10 cellular contexts compared by ENCODE assay signal in the genomic region with DNA sequence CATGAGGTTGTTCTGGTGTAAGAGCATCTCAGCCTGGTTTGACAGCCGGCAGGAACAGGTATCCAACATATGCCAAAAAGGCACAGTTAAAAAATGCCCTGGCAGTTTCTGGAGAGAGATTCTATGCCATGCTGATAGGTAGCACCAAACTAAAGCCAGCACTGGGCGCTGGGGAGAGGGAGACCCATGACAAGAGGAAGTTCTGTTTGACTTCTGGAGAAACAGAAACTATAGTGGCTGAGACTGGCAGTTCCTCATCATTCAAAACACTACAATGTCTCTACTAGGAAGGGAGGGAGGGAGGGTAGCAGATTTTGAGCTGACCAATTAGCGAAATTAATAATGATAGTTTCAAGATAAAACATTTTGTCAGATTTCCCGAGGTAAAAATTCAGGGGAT.
DNase-seq lines count a peak whose midpoint lies in the region; ATAC-seq and TF ChIP-seq lines count a peak whose summit lies in the region.
"Had no signal": no experiment of that assay in that cellular context is flagged by ENCODE, and none has a peak within 500 bp of the region (broad histone marks: within the 10 kb centered on the region; RNA-seq: fewer than 3 reads in every experiment).

No MANE protein-coding gene starts in this region.

- ATAC-seq in GM19328 (IDR thresholded peaks at IDR 0.05; ENCODE audit: unreplicated experiment) (peak; percentile 87), HG02970 (IDR thresholded peaks at IDR 0.05; ENCODE audit: low FRiP score, unreplicated experiment) (peak; percentile 86), esophagus mucosa (no peak)
- ATAC-seq: HCT116 had no signal

- peak; percentile 30 for DNase-seq in GM10266 (ENCODE audit: extremely low spot score)
- DNase-seq in NOMO-1 (lab: John Stamatoyannopoulos, UW; ENCODE audit: unreplicated experiment in 2 of 2), result peak; percentile 16 to 76
- DNase-seq in D341Med (ENCODE audit: low spot score), result no peak
- no peak for DNase-seq in NCI-H2029 treated with DMSO at 0.1 percent for 48 hours (lab: John Stamatoyannopoulos, UW)
- DNase-seq in NCI-H345 (lab: John Stamatoyannopoulos, UW), result no peak
- DNase-seq: activated CD4-positive, alpha-beta T cell treated with anti-CD3 and anti-CD28 coated beads, Interleukin-2, amount 50 U/mL, for 48 hours had no signal

- no peak for TF ChIP-seq CTCF in GM10266 (IDR thresholded peaks at IDR 0.05; ENCODE audit: control insufficient read depth, insufficient read depth, low read depth, missing control alignments)

Comparison
In these comparisons a context has a peak if more than half of its experiments do, and no peak if none do; other contexts are left out.
1. DNase-seq: peak in GM10266 (single experiment) and NOMO-1 (2 of 2); none in D341Med (single experiment), NCI-H2029 treated with DMSO at 0.1 percent for 48 hours (single experiment) and NCI-H345 (single experiment).